Comparison of ENCODE assay signal across 13 cellular contexts in the genomic region with DNA sequence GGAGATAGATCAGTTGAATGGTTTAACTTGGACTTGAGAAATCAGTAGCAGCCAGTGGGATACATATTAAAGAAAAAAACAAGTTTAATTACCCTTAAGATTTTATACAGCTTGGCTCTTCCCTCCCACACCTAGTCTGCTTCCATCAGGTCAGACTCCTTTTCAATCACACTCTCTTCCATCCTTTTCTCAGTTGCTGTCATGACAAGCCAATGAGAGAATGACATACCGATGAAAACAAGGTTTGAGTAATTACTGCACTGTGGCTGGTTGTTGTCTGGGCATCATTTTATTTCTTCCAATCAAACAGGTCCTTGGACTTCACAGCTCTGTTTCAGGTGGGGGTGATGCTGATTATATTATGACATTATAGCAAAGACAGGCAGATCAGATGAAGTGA.
A peak's percentile ranks its signal among the peaks of the same experiment; 100 is the strongest.
DNase-seq lines count a peak whose midpoint lies in the region; ATAC-seq, FAIRE-seq and TF ChIP-seq lines count a peak whose summit lies in the region.
"Had no signal": no experiment of that assay in that cellular context is flagged by ENCODE, and none has a peak within 500 bp of the region (broad histone marks: within the 10 kb centered on the region; RNA-seq: fewer than 3 reads in every experiment).

No MANE protein-coding gene starts in this region.

- H3K27ac Mint-ChIP-seq in natural killer cell treated with Interleukin-12 subunit alpha and Interleukin-12 subunit beta and Interleukin-15 and Interleukin-18, amount 100 ng/mL, for 72 hours = no peak overlapping the region
- H3K27ac Mint-ChIP-seq in natural killer cell (no peak overlapping the region), GM23338 (0 out of 2 replicates have a peak overlapping the region, but pooled peaks have one; percentile 9)
- peak overlapping the region; percentile 17 to 21 for H3K27ac Mint-ChIP-seq in effector memory CD8-positive, alpha-beta T cell

- H3K4me1 Mint-ChIP-seq in natural killer cell treated with Interleukin-12 subunit alpha and Interleukin-12 subunit beta and Interleukin-15 and Interleukin-18, amount 100 ng/mL, for 72 hours (ENCODE audit: low read depth in 2 of 2) = peaks cover 10 to 23% of the 10 kb centered on the region in 2 donors
- H3K4me1 Mint-ChIP-seq in natural killer cell (peaks cover 12 to 13% of the 10 kb centered on the region in 2 donors), GM23338 (no peaks in the 10 kb centered on the region)
- H3K4me1 Mint-ChIP-seq in effector memory CD8-positive, alpha-beta T cell (ENCODE audit: low read depth in 2 of 2) = peaks cover 19 to 30% of the 10 kb centered on the region in 2 donors

- no peaks in the 10 kb centered on the region for H3K9me3 Mint-ChIP-seq in natural killer cell treated with Interleukin-12 subunit alpha and Interleukin-12 subunit beta and Interleukin-15 and Interleukin-18, amount 100 ng/mL, for 72 hours
- H3K9me3 Mint-ChIP-seq in natural killer cell (no peaks in the 10 kb centered on the region), GM23338 (no peaks in the 10 kb centered on the region)
- no peaks in the 10 kb centered on the region for H3K9me3 Mint-ChIP-seq in effector memory CD8-positive, alpha-beta T cell

- no peaks in the 10 kb centered on the region for H3K36me3 ChIP-seq in GM23338 (ENCODE audit: insufficient read depth)

- H2AFZ ChIP-seq in GM23338 = no peak overlapping the region

- H3K27me3 Mint-ChIP-seq in natural killer cell treated with Interleukin-12 subunit alpha and Interleukin-12 subunit beta and Interleukin-15 and Interleukin-18, amount 100 ng/mL, for 72 hours = no peaks in the 10 kb centered on the region
- H3K27me3 Mint-ChIP-seq in natural killer cell (ENCODE audit: low read depth in 2 of 2) (no peaks in the 10 kb centered on the region), GM23338 (ENCODE audit: insufficient read depth, low read depth, poor library complexity) (no peaks in the 10 kb centered on the region)
- no peaks in the 10 kb centered on the region for H3K27me3 Mint-ChIP-seq in effector memory CD8-positive, alpha-beta T cell

- H3K9me2 ChIP-seq in GM23338 (ENCODE audit: insufficient read depth) = no peaks in the 10 kb centered on the region

- peak overlapping the region; percentile 48 for H3K4me3 Mint-ChIP-seq in natural killer cell treated with Interleukin-12 subunit alpha and Interleukin-12 subunit beta and Interleukin-15 and Interleukin-18, amount 100 ng/mL, for 72 hours
- H3K4me3 Mint-ChIP-seq in natural killer cell = no peak overlapping the region
- no peak overlapping the region for H3K4me3 Mint-ChIP-seq in GM23338
- no peak overlapping the region for H3K4me3 Mint-ChIP-seq in effector memory CD8-positive, alpha-beta T cell
- H3K4me3 Mint-ChIP-seq: CD14-positive monocyte had no signal

- H3K4me1 ChIP-seq in GM23338 (ENCODE audit: insufficient read depth) = no peaks in the 10 kb centered on the region

- H3K4me2 ChIP-seq in GM23338 = no peak overlapping the region

- no peaks in the 10 kb centered on the region for H3K27me3 ChIP-seq in GM23338 (ENCODE audit: insufficient read depth)

- H4K20me1 ChIP-seq in GM23338 (replicated peaks; ENCODE audit: insufficient read depth) = no peaks in the 10 kb centered on the region

- TF ChIP-seq CTCF in natural killer cell (IDR thresholded peaks at IDR 0.05) = no peak
- no peak for TF ChIP-seq CTCF in GM23338 (conservative IDR thresholded peaks at IDR 0.05; ENCODE audit: low read depth in 2 of 2)

- intact Hi-C loops in natural killer cell (cut with micrococcal nuclease) = no loop called here

- DNase-seq in natural killer cell treated with Interleukin-12 subunit alpha and Interleukin-12 subunit beta and Interleukin-15 and Interleukin-18, amount 100 ng/mL, for 72 hours (ENCODE audit: low spot score) = no peak
- DNase-seq in natural killer cell (no peak), GM23338 (ENCODE audit: low spot score) (no peak), urothelium cell line (ENCODE audit: low spot score) (no peak), HK-2 (ENCODE audit: unreplicated experiment) (no peak)
- no peak for DNase-seq in effector memory CD8-positive, alpha-beta T cell
- DNase-seq: Calu3, DMS 273 treated with DMSO at 0.1 percent for 48 hours, HCEC 1CT had no signal

- ATAC-seq in natural killer cell treated with Interleukin-12 subunit alpha and Interleukin-12 subunit beta and Interleukin-15 and Interleukin-18, amount 100 ng/mL, for 72 hours = no peak
- ATAC-seq in natural killer cell = no peak
- no peak for ATAC-seq in GM23338
- ATAC-seq in effector memory CD8-positive, alpha-beta T cell (replicated peaks) = no peak
- ATAC-seq in HG03139 (IDR thresholded peaks at IDR 0.05; ENCODE audit: unreplicated experiment) = no peak
- ATAC-seq: HepG2 had no signal

- H3K27ac ChIP-seq in GM23338 (ENCODE audit: low read depth) = no peak overlapping the region

- no peaks in the 10 kb centered on the region for H3F3A ChIP-seq in GM23338 (replicated peaks; ENCODE audit: low read depth)

- H3K4me3 ChIP-seq in GM23338 = no peak overlapping the region

- H3K79me2 ChIP-seq in GM23338 (replicated peaks; ENCODE audit: insufficient read depth) = no peaks in the 10 kb centered on the region

- FAIRE-seq in urothelium cell line (lab: Jason Lieb, UNC) = no peak
- FAIRE-seq: HepG2, HTR-8/SVneo had no signal

- no peaks in the 10 kb centered on the region for H3K36me3 Mint-ChIP-seq in natural killer cell treated with Interleukin-12 subunit alpha and Interleukin-12 subunit beta and Interleukin-15 and Interleukin-18, amount 100 ng/mL, for 72 hours
- H3K36me3 Mint-ChIP-seq in natural killer cell (no peaks in the 10 kb centered on the region), GM23338 (ENCODE audit: low read depth) (no peaks in the 10 kb centered on the region)
- no peaks in the 10 kb centered on the region for H3K36me3 Mint-ChIP-seq in effector memory CD8-positive, alpha-beta T cell (ENCODE audit: insufficient read depth)
- H3K36me3 Mint-ChIP-seq: CD14-positive monocyte had no signal

TF ChIP-seq in GM23338, 12 proteins besides CTCF, POLR2A, EP300 and RAD21 (continues in another document):
- TF ChIP-seq ZNF331 (CRISPR knock-in tag; IDR thresholded peaks at IDR 0.05; ENCODE audit: low read depth) (no peak), STAT1 (IDR thresholded peaks at IDR 0.05; ENCODE audit: unreplicated experiment) (no peak), JUNB (IDR thresholded peaks at IDR 0.05; ENCODE audit: unreplicated experiment) (no peak), ZNF114 (CRISPR knock-in tag; IDR thresholded peaks at IDR 0.05) (no peak), NANOG (IDR thresholded peaks at IDR 0.05; ENCODE audit: borderline replicate concordance) (no peak), EZH2 (IDR thresholded peaks at IDR 0.05; ENCODE audit: low read depth, unreplicated experiment) (no peak)
- TF ChIP-seq, protein P1, sequence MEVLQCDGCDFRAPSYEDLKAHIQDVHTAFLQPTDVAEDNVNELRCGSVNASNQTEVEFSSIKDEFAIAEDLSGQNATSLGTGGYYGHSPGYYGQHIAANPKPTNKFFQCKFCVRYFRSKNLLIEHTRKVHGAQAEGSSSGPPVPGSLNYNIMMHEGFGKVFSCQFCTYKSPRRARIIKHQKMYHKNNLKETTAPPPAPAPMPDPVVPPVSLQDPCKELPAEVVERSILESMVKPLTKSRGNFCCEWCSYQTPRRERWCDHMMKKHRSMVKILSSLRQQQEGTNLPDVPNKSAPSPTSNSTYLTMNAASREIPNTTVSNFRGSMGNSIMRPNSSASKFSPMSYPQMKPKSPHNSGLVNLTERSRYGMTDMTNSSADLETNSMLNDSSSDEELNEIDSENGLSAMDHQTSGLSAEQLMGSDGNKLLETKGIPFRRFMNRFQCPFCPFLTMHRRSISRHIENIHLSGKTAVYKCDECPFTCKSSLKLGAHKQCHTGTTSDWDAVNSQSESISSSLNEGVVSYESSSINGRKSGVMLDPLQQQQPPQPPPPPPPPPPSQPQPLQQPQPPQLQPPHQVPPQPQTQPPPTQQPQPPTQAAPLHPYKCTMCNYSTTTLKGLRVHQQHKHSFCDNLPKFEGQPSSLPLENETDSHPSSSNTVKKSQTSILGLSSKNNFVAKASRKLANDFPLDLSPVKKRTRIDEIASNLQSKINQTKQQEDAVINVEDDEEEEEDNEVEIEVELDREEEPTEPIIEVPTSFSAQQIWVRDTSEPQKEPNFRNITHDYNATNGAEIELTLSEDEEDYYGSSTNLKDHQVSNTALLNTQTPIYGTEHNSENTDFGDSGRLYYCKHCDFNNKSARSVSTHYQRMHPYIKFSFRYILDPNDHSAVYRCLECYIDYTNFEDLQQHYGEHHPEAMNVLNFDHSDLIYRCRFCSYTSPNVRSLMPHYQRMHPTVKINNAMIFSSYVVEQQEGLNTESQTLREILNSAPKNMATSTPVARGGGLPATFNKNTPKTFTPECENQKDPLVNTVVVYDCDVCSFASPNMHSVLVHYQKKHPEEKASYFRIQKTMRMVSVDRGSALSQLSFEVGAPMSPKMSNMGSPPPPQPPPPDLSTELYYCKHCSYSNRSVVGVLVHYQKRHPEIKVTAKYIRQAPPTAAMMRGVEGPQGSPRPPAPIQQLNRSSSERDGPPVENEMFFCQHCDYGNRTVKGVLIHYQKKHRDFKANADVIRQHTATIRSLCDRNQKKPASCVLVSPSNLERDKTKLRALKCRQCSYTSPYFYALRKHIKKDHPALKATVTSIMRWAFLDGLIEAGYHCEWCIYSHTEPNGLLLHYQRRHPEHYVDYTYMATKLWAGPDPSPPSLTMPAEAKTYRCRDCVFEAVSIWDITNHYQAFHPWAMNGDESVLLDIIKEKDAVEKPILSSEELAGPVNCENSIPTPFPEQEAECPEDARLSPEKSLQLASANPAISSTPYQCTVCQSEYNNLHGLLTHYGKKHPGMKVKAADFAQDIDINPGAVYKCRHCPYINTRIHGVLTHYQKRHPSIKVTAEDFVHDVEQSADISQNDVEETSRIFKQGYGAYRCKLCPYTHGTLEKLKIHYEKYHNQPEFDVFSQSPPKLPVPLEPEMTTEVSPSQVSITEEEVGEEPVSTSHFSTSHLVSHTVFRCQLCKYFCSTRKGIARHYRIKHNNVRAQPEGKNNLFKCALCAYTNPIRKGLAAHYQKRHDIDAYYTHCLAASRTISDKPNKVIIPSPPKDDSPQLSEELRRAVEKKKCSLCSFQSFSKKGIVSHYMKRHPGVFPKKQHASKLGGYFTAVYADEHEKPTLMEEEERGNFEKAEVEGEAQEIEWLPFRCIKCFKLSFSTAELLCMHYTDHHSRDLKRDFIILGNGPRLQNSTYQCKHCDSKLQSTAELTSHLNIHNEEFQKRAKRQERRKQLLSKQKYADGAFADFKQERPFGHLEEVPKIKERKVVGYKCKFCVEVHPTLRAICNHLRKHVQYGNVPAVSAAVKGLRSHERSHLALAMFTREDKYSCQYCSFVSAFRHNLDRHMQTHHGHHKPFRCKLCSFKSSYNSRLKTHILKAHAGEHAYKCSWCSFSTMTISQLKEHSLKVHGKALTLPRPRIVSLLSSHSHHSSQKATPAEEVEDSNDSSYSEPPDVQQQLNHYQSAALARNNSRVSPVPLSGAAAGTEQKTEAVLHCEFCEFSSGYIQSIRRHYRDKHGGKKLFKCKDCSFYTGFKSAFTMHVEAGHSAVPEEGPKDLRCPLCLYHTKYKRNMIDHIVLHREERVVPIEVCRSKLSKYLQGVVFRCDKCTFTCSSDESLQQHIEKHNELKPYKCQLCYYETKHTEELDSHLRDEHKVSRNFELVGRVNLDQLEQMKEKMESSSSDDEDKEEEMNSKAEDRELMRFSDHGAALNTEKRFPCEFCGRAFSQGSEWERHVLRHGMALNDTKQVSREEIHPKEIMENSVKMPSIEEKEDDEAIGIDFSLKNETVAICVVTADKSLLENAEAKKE (CRISPR knock-in tag; IDR thresholded peaks at IDR 0.05) = no peak

Comparison
In these comparisons a context has a peak if more than half of its experiments do, and no peak if none do; other contexts are left out.
1. H3K27ac Mint-ChIP-seq: peak in GM23338 (single experiment) and effector memory CD8-positive, alpha-beta T cell (2 of 2); none in natural killer cell treated with Interleukin-12 subunit alpha and Interleukin-12 subunit beta and Interleukin-15 and Interleukin-18, amount 100 ng/mL, for 72 hours (0 of 2) and natural killer cell (0 of 2).